Comparison of ENCODE assay signal across 24 cellular contexts in the genomic region with DNA sequence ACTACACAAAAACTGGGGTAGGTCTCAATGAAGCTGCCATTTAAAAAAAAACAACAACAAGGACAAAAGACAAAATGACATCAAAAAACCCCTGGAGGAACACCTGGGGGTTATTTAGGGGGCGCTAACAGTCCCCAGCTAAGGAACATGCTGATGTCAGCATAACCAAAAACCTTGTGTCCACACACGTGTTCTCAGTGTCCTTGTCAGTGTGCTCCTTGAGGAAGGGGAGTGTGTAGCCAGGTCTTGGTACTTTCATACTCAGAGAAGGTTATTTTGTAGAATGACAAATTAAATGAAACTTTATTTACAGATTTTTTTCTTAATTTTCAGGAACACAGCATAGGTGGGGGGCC. TPM values are rescaled to one million over a fixed set of nuclear protein-coding genes. Genes with fewer than 3 reads are reported as not detected.
A peak's percentile ranks its signal among the peaks of the same experiment; 100 is the strongest.
DNase-seq lines count a peak whose midpoint lies in the region; ATAC-seq, FAIRE-seq and TF ChIP-seq lines count a peak whose summit lies in the region.
"Had no signal": no experiment of that assay in that cellular context is flagged by ENCODE, and none has a peak within 500 bp of the region (broad histone marks: within the 10 kb centered on the region; RNA-seq: fewer than 3 reads in every experiment).

No MANE protein-coding gene starts in this region.

- peak overlapping the region; percentile 2 for H3K27ac Mint-ChIP-seq in progenitor cell of endocrine pancreas
- H3K27ac Mint-ChIP-seq: CD14-positive monocyte; CD4-positive, alpha-beta T cell; CD8-positive, alpha-beta memory T cell had no signal

- H3K4me3 ChIP-seq in HepG2 (replicated peaks in 1 of 3; ENCODE audit: insufficient read depth in 1 of 3, low read depth in 2 of 3, low read length in 3 of 3) (no peak overlapping the region), right lobe of liver (no peak overlapping the region), IMR-90 (ENCODE audit: insufficient read depth, low read depth, low read length) (no peak overlapping the region), H1 (ENCODE audit: extremely low read depth in 1 of 4, insufficient read depth in 2 of 4, low read depth in 3 of 4, low read length in 4 of 4) (no peak overlapping the region)
- H3K4me3 ChIP-seq: BLaER1 treated with 17β-estradiol and CSF1 and Interleukin-3, amounts not matched to agents 10 nM and 100 nM; GM12878; GM23248; HAP-1 had no signal

- POLR2A ChIA-PET in HepG2 (lab: Yijun Ruan, JAX) (no interaction called here), IMR-90 (lab: Charles Lee; ENCODE audit: unreplicated experiment) (no interaction called here), H1 (lab: Charles Lee; ENCODE audit: partially characterized antibody) (no interaction called here)

- H2BK5ac ChIP-seq in IMR-90 (ENCODE audit: low read depth, low read length, poor library complexity, severe bottlenecking) (no peak overlapping the region), H1 (ENCODE audit: low read depth, low read length) (no peak overlapping the region)

- TF ChIP-seq RAD21 in HepG2 (CRISPR knock-in tag; IDR thresholded peaks at IDR 0.05) (no peak), IMR-90 (IDR thresholded peaks at IDR 0.05; ENCODE audit: low read length) (no peak), H1 (IDR thresholded peaks at IDR 0.05 in 1 of 2, conservative IDR thresholded peaks at IDR 0.05 in 1 of 2; ENCODE audit: low read depth in 2 of 2, low read length in 2 of 2) (no peak)

- CTCF ChIA-PET in HepG2 (lab: Yijun Ruan, JAX; ENCODE audit: low intra/inter-chr PET ratio, low total read pairs) (no interaction called here), IMR-90 (lab: Yijun Ruan, JAX) (interaction anchor here (0.6 kb wide), 1 partner anchor 277 kb away, joined by 3 read pairs; no protein-coding TSS in a partner anchor), H1 (lab: Charles Lee; ENCODE audit: partially characterized antibody) (interaction anchor here (0.7 to 1.0 kb wide), 3 partner anchors 8 to 105 kb away, joined by 3 read pairs; no protein-coding TSS in a partner anchor)

- H3K27ac ChIP-seq in HepG2 (ENCODE audit: extremely low read length, insufficient read depth, low read length), result no peak overlapping the region
- no peak overlapping the region for H3K27ac ChIP-seq in right lobe of liver
- no peak overlapping the region for H3K27ac ChIP-seq in IMR-90 (ENCODE audit: insufficient read depth, low read length)
- no peak overlapping the region for H3K27ac ChIP-seq in H1 (ENCODE audit: low read depth, low read length)
- H3K27ac ChIP-seq: 22Rv1; BLaER1 treated with 17β-estradiol and CSF1 and Interleukin-3, amounts not matched to agents 10 nM and 100 nM; GM23248 had no signal

- H3K4ac ChIP-seq in IMR-90 (ENCODE audit: low read depth, low read length) (no peak overlapping the region), H1 (replicated peaks; ENCODE audit: insufficient read length, low read depth, low read length) (no peak overlapping the region)

- H4K8ac ChIP-seq in IMR-90 (ENCODE audit: low read depth in 2 of 2, low read length in 2 of 2), result no peak overlapping the region
- H4K8ac ChIP-seq in H1 (ENCODE audit: extremely low read depth, insufficient read depth, low read length), result no peak overlapping the region

- no peak overlapping the region for H2AK9ac ChIP-seq in IMR-90 (replicated peaks; ENCODE audit: low read depth, low read length, poor library complexity)

- WGBS in HepG2 (ENCODE audit: low lambda C conversion rate), result 39% methylated on average over 2 of the region's 2 CpGs
- 65% methylated on average over 2 of the region's 2 CpGs for WGBS in right lobe of liver (ENCODE audit: insufficient coverage, low coverage, low lambda C conversion rate, missing lambda C conversion rate)
- WGBS in IMR-90 (ENCODE audit: extremely low coverage in 2 of 2, insufficient read length in 1 of 2), 2 experiments, result 80% methylated on average over 1 of the region's 2 CpGs; no CpG with 5 or more reads in 1 of the 2 experiments
- 83% methylated on average over 2 of the region's 2 CpGs; no CpG with 5 or more reads in 1 of the 2 experiments for whole genome bisulfite sequencing in H1 (ENCODE audit: extremely low coverage in 1 of 2, insufficient coverage in 1 of 2, insufficient read length in 1 of 2, insufficient replicate concordance in 2 of 2, low coverage in 1 of 2, low lambda C conversion rate in 2 of 2, missing lambda C conversion rate in 1 of 2), 2 experiments

- dilution Hi-C loops in IMR-90 (cut with HindIII; ENCODE audit: low sequenced_read_pairs, unreplicated experiment), result no loop called here

- no peak for TF ChIP-seq CTCF in HepG2 (CRISPR knock-in tag; IDR thresholded peaks at IDR 0.05)
- TF ChIP-seq CTCF in right lobe of liver (IDR thresholded peaks at IDR 0.05), result no peak
- TF ChIP-seq CTCF in IMR-90 (conservative IDR thresholded peaks at IDR 0.05; ENCODE audit: low read depth, low read length), result no peak
- TF ChIP-seq CTCF in H1 (IDR thresholded peaks at IDR 0.05; ENCODE audit: control extremely low read depth in 1 of 3, insufficient read depth in 1 of 3, low read depth in 1 of 3, low read length in 3 of 3), result no peak
- no peak for TF ChIP-seq CTCF in progenitor cell of endocrine pancreas (IDR thresholded peaks at IDR 0.05; ENCODE audit: unreplicated experiment)

- no peak for TF ChIP-seq EP300 in HepG2 (IDR thresholded peaks at IDR 0.05; ENCODE audit: low read depth in 2 of 2, low read length in 2 of 2)
- TF ChIP-seq EP300 in HepG2 (CRISPR knock-in tag; IDR thresholded peaks at IDR 0.05; ENCODE audit: borderline replicate concordance), result no peak
- TF ChIP-seq EP300 in H1 (IDR thresholded peaks at IDR 0.05; ENCODE audit: borderline replicate concordance in 1 of 2, low read depth in 2 of 2, low read length in 2 of 2), result no peak

- no peak overlapping the region for H2BK15ac ChIP-seq in IMR-90 (ENCODE audit: low read depth, low read length)
- H2BK15ac ChIP-seq in H1 (ENCODE audit: low read length), result no peak overlapping the region

- H3K79me2 ChIP-seq in HepG2 (ENCODE audit: insufficient read depth, low read length) (no peaks in the 10 kb centered on the region), H1 (ENCODE audit: control insufficient read depth in 1 of 2, insufficient read depth in 2 of 2, low read length in 2 of 2) (no peaks in the 10 kb centered on the region)

- H3K14ac ChIP-seq in IMR-90 (replicated peaks; ENCODE audit: low read depth, low read length) (no peak overlapping the region), H1 (ENCODE audit: insufficient read length) (no peak overlapping the region)

- no peak for TF ChIP-seq POLR2A in HepG2 (IDR thresholded peaks at IDR 0.05; ENCODE audit: insufficient read depth in 1 of 2, low read depth in 2 of 2, low read length in 2 of 2)
- no peak for TF ChIP-seq POLR2A in right lobe of liver (IDR thresholded peaks at IDR 0.05)
- no peak for TF ChIP-seq POLR2A in IMR-90 (IDR thresholded peaks at IDR 0.05; ENCODE audit: low read depth, low read length)
- TF ChIP-seq POLR2A in H1 (IDR thresholded peaks at IDR 0.05; ENCODE audit: control extremely low read depth in 1 of 2, low read depth in 2 of 2, low read length in 2 of 2), result no peak

- H3K23me2 ChIP-seq in H1 (ENCODE audit: low read depth, low read length), result no peaks in the 10 kb centered on the region

- H4K20me1 ChIP-seq in HepG2 (ENCODE audit: insufficient read depth, low read length) (no peaks in the 10 kb centered on the region), IMR-90 (ENCODE audit: insufficient read depth, low read length) (no peaks in the 10 kb centered on the region), H1 (replicated peaks in 1 of 2; ENCODE audit: control insufficient read depth in 1 of 2, insufficient read depth in 2 of 2, low read length in 2 of 2) (no peaks in the 10 kb centered on the region)
- H4K20me1 ChIP-seq: BLaER1 treated with 17β-estradiol and CSF1 and Interleukin-3, amounts not matched to agents 10 nM and 100 nM had no signal

- no peak overlapping the region for H2BK12ac ChIP-seq in H1 (ENCODE audit: low read depth, low read length)

- H3K9ac ChIP-seq in HepG2 (ENCODE audit: insufficient read depth, low read depth, low read length), result no peak overlapping the region
- H3K9ac ChIP-seq in IMR-90 (ENCODE audit: low read depth, low read length), result no peak overlapping the region
- no peak overlapping the region for H3K9ac ChIP-seq in H1 (replicated peaks in 1 of 4; ENCODE audit: extremely low read depth in 1 of 4, low read depth in 3 of 4, low read length in 3 of 4)
- H3K9ac ChIP-seq: BLaER1 treated with 17β-estradiol and CSF1 and Interleukin-3, amounts not matched to agents 10 nM and 100 nM; GM23248 had no signal

- H2AK5ac ChIP-seq in IMR-90 (ENCODE audit: low read depth, low read length), result no peak overlapping the region
- H2AK5ac ChIP-seq in H1 (ENCODE audit: low read depth, low read length), result no peak overlapping the region

- no peaks in the 10 kb centered on the region for H3K36me3 ChIP-seq in HepG2 (replicated peaks in 1 of 2; ENCODE audit: control insufficient read depth in 1 of 2, insufficient read depth in 2 of 2, low read length in 2 of 2)
- H3K36me3 ChIP-seq in right lobe of liver, result no peaks in the 10 kb centered on the region
- H3K36me3 ChIP-seq in IMR-90 (ENCODE audit: control insufficient read depth, insufficient read depth, low read length), result no peaks in the 10 kb centered on the region
- no peaks in the 10 kb centered on the region for H3K36me3 ChIP-seq in H1 (ENCODE audit: control insufficient read depth in 2 of 4, insufficient read depth in 4 of 4, low read length in 3 of 4)
- H3K36me3 ChIP-seq: BE2C; BLaER1 treated with 17β-estradiol and CSF1 and Interleukin-3, amounts not matched to agents 10 nM and 100 nM; HAP-1 had no signal

- H3K9me1 ChIP-seq in IMR-90 (ENCODE audit: insufficient read depth, low read length), result no peaks in the 10 kb centered on the region; the same call in 1 of the 2 replicates

- no peak overlapping the region for H3K56ac ChIP-seq in IMR-90 (ENCODE audit: extremely low read depth, insufficient read depth, low read length)
- H3K56ac ChIP-seq in H1 (replicated peaks; ENCODE audit: insufficient read length, low read depth, low read length), result no peak overlapping the region

- H2BK20ac ChIP-seq in IMR-90 (ENCODE audit: low read depth, low read length) (no peak overlapping the region), H1 (ENCODE audit: low read length) (no peak overlapping the region)

- H3K4me2 ChIP-seq in HepG2 (ENCODE audit: low read depth, low read length), result no peak overlapping the region
- no peak overlapping the region for H3K4me2 ChIP-seq in IMR-90 (ENCODE audit: low read depth, low read length)
- H3K4me2 ChIP-seq in H1 (ENCODE audit: insufficient read depth in 1 of 2, low read depth in 2 of 2, low read length in 2 of 2), result no peak overlapping the region
- H3K4me2 ChIP-seq: BLaER1 treated with 17β-estradiol and CSF1 and Interleukin-3, amounts not matched to agents 10 nM and 100 nM had no signal

- ATAC-seq in HepG2 (no peak), right lobe of liver (no peak), IMR-90 (ENCODE audit: low read depth) (no peak)
- ATAC-seq: GM12878 had no signal

- H3K27me3 ChIP-seq in HepG2 (ENCODE audit: control insufficient read depth in 1 of 2, insufficient read depth in 2 of 2, low read length in 2 of 2) (no peaks in the 10 kb centered on the region; a peak in 1 of 5 replicates), right lobe of liver (peaks cover 0 to 5% of the 10 kb centered on the region in 2 donors), IMR-90 (ENCODE audit: control insufficient read depth, insufficient read depth, low read length) (peaks cover 4% of the 10 kb centered on the region; the same call in 1 of the 2 replicates), H1 (replicated peaks in 1 of 4; ENCODE audit: control insufficient read depth in 3 of 4, extremely low read depth in 1 of 4, insufficient read depth in 3 of 4, low read length in 3 of 4) (no peaks in the 10 kb centered on the region)
- H3K27me3 ChIP-seq: BLaER1 treated with 17β-estradiol and CSF1 and Interleukin-3, amounts not matched to agents 10 nM and 100 nM had no signal

- H3K27me3 Mint-ChIP-seq in progenitor cell of endocrine pancreas, result no peaks in the 10 kb centered on the region
- H3K27me3 Mint-ChIP-seq: CD4-positive, alpha-beta T cell had no signal

- H3K4me3 Mint-ChIP-seq in progenitor cell of endocrine pancreas (ENCODE audit: low read depth), result no peak overlapping the region
- H3K4me3 Mint-ChIP-seq: CD14-positive monocyte; CD4-positive, alpha-beta T cell; CD8-positive, alpha-beta memory T cell had no signal

- H4K91ac ChIP-seq in IMR-90 (ENCODE audit: insufficient read depth, low read depth, low read length), result no peak overlapping the region
- H4K91ac ChIP-seq in H1 (replicated peaks; ENCODE audit: insufficient read length, low read length), result no peak overlapping the region

- peaks cover 5% of the 10 kb centered on the region for H3K4me1 Mint-ChIP-seq in progenitor cell of endocrine pancreas (ENCODE audit: low read depth)
- H3K4me1 Mint-ChIP-seq: CD14-positive monocyte; CD8-positive, alpha-beta memory T cell had no signal

- no peak overlapping the region for H2BK120ac ChIP-seq in IMR-90 (ENCODE audit: low read depth, low read length)
- H2BK120ac ChIP-seq in H1 (replicated peaks; ENCODE audit: low read depth, low read length), result no peak overlapping the region

- H3K36me3 Mint-ChIP-seq in progenitor cell of endocrine pancreas (ENCODE audit: insufficient read depth), result no peaks in the 10 kb centered on the region
- H3K36me3 Mint-ChIP-seq: CD14-positive monocyte; CD8-positive, alpha-beta memory T cell had no signal

- H2AFZ ChIP-seq in HepG2 (ENCODE audit: low read length), result no peak overlapping the region
- H2AFZ ChIP-seq in IMR-90 (replicated peaks; ENCODE audit: low read length, poor library complexity), result no peak overlapping the region
- H2AFZ ChIP-seq in H1 (ENCODE audit: low read length), result no peak overlapping the region
- H2AFZ ChIP-seq: GM23248 had no signal

- H3K23ac ChIP-seq in IMR-90 (ENCODE audit: low read depth, low read length) (no peak overlapping the region), H1 (ENCODE audit: insufficient read length) (no peak overlapping the region)

- no peak for DNase-seq in HepG2 (ENCODE audit: low spot score)
- DNase-seq in right lobe of liver, result no peak
- DNase-seq in IMR-90, result no peak
- no peak for DNase-seq in H1 (ENCODE audit: low read depth in 1 of 2, low spot score in 2 of 2)
- DNase-seq in progenitor cell of endocrine pancreas (ENCODE audit: low spot score, unreplicated experiment), result no peak
- DNase-seq in NCI-H187 (lab: John Stamatoyannopoulos, UW), result no peak
- no peak for DNase-seq in GDM1 (lab: John Stamatoyannopoulos, UW)
- no peak for DNase-seq in NCI-H1048 (lab: John Stamatoyannopoulos, UW)
- DNase-seq: ACHN; AML-193; BE2C; CD4-positive, alpha-beta T cell; CD8-positive, alpha-beta memory T cell; DMS153; DND-41 had no signal

- in situ Hi-C loops in HepG2 (cut with HindIII; ENCODE audit: extremely low pct_ligation_motif_present, low pct_unique_long_range_greater_than_20kb) (no loop called here), IMR-90 (cut with MboI; ENCODE audit: low sequenced_read_pairs) (no loop called here)

- FAIRE-seq in HepG2 (lab: Jason Lieb, UNC) (no peak), H1 (lab: Jason Lieb, UNC) (no peak)
- FAIRE-seq: A204.1, G401.6, GM19239 had no signal

- BruUV-seq in HepG2 (replicated peaks; lab: Mats Ljungman, UMichigan) (no TSS peak), IMR-90 (replicated peaks; lab: Mats Ljungman, UMichigan) (no TSS peak)

- H3K18ac ChIP-seq in IMR-90 (ENCODE audit: low read depth, low read length) (no peak overlapping the region), H1 (ENCODE audit: extremely low read depth, low read length) (no peak overlapping the region)

- no peaks in the 10 kb centered on the region for H3K79me1 ChIP-seq in IMR-90 (ENCODE audit: low read depth in 1 of 2, low read length in 2 of 2)
- no peaks in the 10 kb centered on the region for H3K79me1 ChIP-seq in H1 (ENCODE audit: low read depth, low read length)

- H3K4me1 ChIP-seq in HepG2 (ENCODE audit: insufficient read depth, low read length) (peaks cover 14% of the 10 kb centered on the region), right lobe of liver (no peaks in the 10 kb centered on the region), IMR-90 (ENCODE audit: control insufficient read depth, insufficient read depth, low read length) (peaks cover 4% of the 10 kb centered on the region), H1 (replicated peaks in 1 of 4; ENCODE audit: control insufficient read depth in 3 of 4, insufficient read depth in 4 of 4, low read length in 3 of 4) (peaks cover 0 to 11% (median 1%) of the 10 kb centered on the region in 4 experiments; a peak in 3 of 7 replicates)
- H3K4me1 ChIP-seq: BE2C; BLaER1 treated with 17β-estradiol and CSF1 and Interleukin-3, amounts not matched to agents 10 nM and 100 nM; HAP-1 had no signal

- H3K9me3 ChIP-seq in HepG2 (ENCODE audit: low read length) (no peaks in the 10 kb centered on the region), right lobe of liver (no peaks in the 10 kb centered on the region), IMR-90 (ENCODE audit: control insufficient read depth, insufficient read depth, low read length) (no peaks in the 10 kb centered on the region), H1 (ENCODE audit: insufficient read depth in 2 of 2, low read depth in 1 of 2, low read length in 1 of 2) (no peaks in the 10 kb centered on the region)
- H3K9me3 ChIP-seq: BE2C; BLaER1 treated with 17β-estradiol and CSF1 and Interleukin-3, amounts not matched to agents 10 nM and 100 nM; HAP-1 had no signal

- intact Hi-C loops in HepG2 (cut with micrococcal nuclease; ENCODE audit: unreplicated experiment) (no loop called here), right lobe of liver (cut with DNase I) (no loop called here), IMR-90 (cut with micrococcal nuclease) (no loop called here)

- H4K5ac ChIP-seq in IMR-90 (ENCODE audit: low read depth, low read length) (no peak overlapping the region), H1 (ENCODE audit: insufficient read length, low read depth, low read length) (no peak overlapping the region)

- no peaks in the 10 kb centered on the region for H3K9me3 Mint-ChIP-seq in progenitor cell of endocrine pancreas (ENCODE audit: low read depth)
- H3K9me3 Mint-ChIP-seq: CD4-positive, alpha-beta T cell; CD8-positive, alpha-beta memory T cell had no signal

RNA-seq across cellular contexts. Expression of gene CLRN1, which starts 31.2 kb away (rescaled TPM):
- total RNA-seq in HepG2 (2016; rRNA removed; fragmentation: Illumina TruSeq; extraction: Trizol) (not detected in 2 replicates), right lobe of liver (not detected), IMR-90 (2012; rRNA removed) (not detected in 2 replicates), progenitor cell of endocrine pancreas (not detected in 2 replicates)
- total RNA-seq in HepG2 (2016; cell fraction: cytosol; rRNA removed; fragmentation: Illumina TruSeq; extraction: Trizol; ENCODE audit: low read depth), result not detected in 2 replicates
- total RNA-seq in HepG2 (2016; cell fraction: insoluble cytoplasmic fraction; rRNA removed; fragmentation: Illumina TruSeq; extraction: Trizol), result not detected in 2 replicates
- total RNA-seq in HepG2 (2016; cell fraction: membrane; rRNA removed; fragmentation: Illumina TruSeq; extraction: Trizol), result not detected in 2 replicates
- total RNA-seq in HepG2 (2016; cell fraction: nucleus; rRNA removed; fragmentation: Illumina TruSeq; extraction: Trizol), result not detected in 2 replicates
- polyA plus RNA-seq in HepG2 (2011; rRNA removed) (not detected in 2 replicates), IMR-90 (2012; rRNA removed) (not detected in 2 replicates), H1 (2011; rRNA removed) (0.17 and 0.20 TPM in 2 replicates)
- not detected in 2 replicates for polyA plus RNA-seq in HepG2 (2011; cell fraction: cytosol; rRNA removed)
- not detected in 2 replicates for polyA plus RNA-seq in HepG2 (2011; cell fraction: nucleus; rRNA removed)
- polyA plus RNA-seq in HepG2 (2012), result not detected in 2 replicates
- polyA plus RNA-seq in HepG2 (2016; cell fraction: cytosol; fragmentation: Illumina TruSeq; extraction: Trizol; ENCODE audit: low read depth), result not detected in 2 replicates
- not detected in 2 replicates for polyA plus RNA-seq in HepG2 (2016; cell fraction: insoluble cytoplasmic fraction; fragmentation: Illumina TruSeq; extraction: Trizol; ENCODE audit: low read depth)
- polyA plus RNA-seq in HepG2 (2016; cell fraction: membrane; fragmentation: Illumina TruSeq; extraction: Trizol; ENCODE audit: low read depth), result not detected in 2 replicates
- polyA plus RNA-seq in HepG2 (2016; cell fraction: nucleus; fragmentation: Illumina TruSeq; extraction: Trizol; ENCODE audit: insufficient read depth, low read depth), result not detected in 2 replicates
- not detected in 2 replicates for polyA minus RNA-seq in HepG2 (2011; rRNA and poly(A)+ RNA removed; ENCODE audit: low replicate concordance)
- not detected in 2 replicates for polyA minus RNA-seq in HepG2 (2011; cell fraction: cytosol; rRNA and poly(A)+ RNA removed)
- polyA minus RNA-seq in HepG2 (2011; cell fraction: nucleus; rRNA and poly(A)+ RNA removed), result not detected in 2 replicates
- polyA plus RNA-seq in IMR-90 (2012; cell fraction: cytosol; rRNA removed), result not detected in 2 replicates
- not detected in 2 replicates for polyA plus RNA-seq in IMR-90 (2012; cell fraction: nucleus; rRNA removed; ENCODE audit: low replicate concordance)
- 0.35 and 0.59 TPM in 2 replicates for total RNA-seq in H1 (2021; fragmentation: NEBNext Ultra II Directional; extraction: Animal tissue kit (Norgen Biotek cat#: 25700))
- 0.13 TPM for polyA plus RNA-seq in H1 (2011; cell fraction: cytosol; rRNA removed)
- 0.10 TPM for polyA plus RNA-seq in H1 (2011; cell fraction: nucleus; rRNA removed)
- polyA plus RNA-seq in H1 (2012, experiment 1 of 2), result 0.36 to 0.39 TPM in 2 of 4 replicates, not detected in the others
- not detected for polyA plus RNA-seq in H1 (2012, experiment 2 of 2)
- polyA plus RNA-seq in H1 (2013, experiment 1 of 2), result 1.1 TPM
- 1.3 TPM for polyA plus RNA-seq in H1 (2013, experiment 2 of 2)
- polyA minus RNA-seq in H1 (2011; rRNA and poly(A)+ RNA removed), result 0.09 TPM in 1 of 2 replicates, not detected in the other
- polyA minus RNA-seq in H1 (2011; cell fraction: cytosol; rRNA and poly(A)+ RNA removed), result not detected
- polyA minus RNA-seq in H1 (2011; cell fraction: nucleus; rRNA and poly(A)+ RNA removed), result not detected
- total RNA-seq: CD4-positive, alpha-beta T cell; CD8-positive, alpha-beta memory T cell; GM12878; GM23248 had no signal
- polyA plus RNA-seq: CD14-positive monocyte; CD8-positive, alpha-beta memory T cell; GM12878; GM23248 had no signal

Comparison
In these comparisons a context has a peak if more than half of its experiments do, and no peak if none do; other contexts are left out.
1. Of the 41 proteins assayed by ChIP-seq in both HepG2 and H1: peak only in HepG2: none; only in H1: none; in both: MAFK; in neither: 40.